In genomic region chr20:21505810-21506530, GRCh38 we compare ENCODE assay signal across 1 cellular context.
A peak's percentile ranks its signal among the peaks of the same experiment; 100 is the strongest.
TF ChIP-seq lines count a peak whose summit lies in the region.

No MANE protein-coding gene starts in this region.

TF ChIP-seq in H1, 55 proteins besides CTCF, POLR2A, EP300 and RAD21 (continued from another document):
- TF ChIP-seq CHD7 (IDR thresholded peaks at IDR 0.05; ENCODE audit: insufficient replicate concordance, low read length) (no peak), RBBP5 (IDR thresholded peaks at IDR 0.05; ENCODE audit: borderline replicate concordance, low read depth, low read length) (no peak; the same call in 1 of the 2 replicates), SRF (IDR thresholded peaks at IDR 0.05; ENCODE audit: low read depth, low read length) (no peak), POU5F1 (IDR thresholded peaks at IDR 0.05; ENCODE audit: low read depth, low read length) (no peak), SIX5 (IDR thresholded peaks at IDR 0.05; ENCODE audit: low read depth, low read length) (no peak), JUND (IDR thresholded peaks at IDR 0.05; ENCODE audit: low read length) (no peak), CEBPB (IDR thresholded peaks at IDR 0.05; ENCODE audit: low read depth, low read length) (no peak), BACH1 (IDR thresholded peaks at IDR 0.05; ENCODE audit: low read length) (peak; percentile 88), RFX5 (IDR thresholded peaks at IDR 0.05; ENCODE audit: borderline replicate concordance, low read depth, low read length) (no peak), KDM4A (IDR thresholded peaks at IDR 0.05; ENCODE audit: low read depth, low read length, severe bottlenecking) (peak; percentile 99), CTBP2 (IDR thresholded peaks at IDR 0.05; ENCODE audit: borderline replicate concordance, insufficient read depth, insufficient read length, low read length) (peak; percentile 78), CHD1 (IDR thresholded peaks at IDR 0.05; ENCODE audit: low read depth, low read length) (no peak), MAX (IDR thresholded peaks at IDR 0.05) (peak; percentile 98), E2F6 (IDR thresholded peaks at IDR 0.05) (peak; percentile 98), RNF2 (IDR thresholded peaks at IDR 0.05; ENCODE audit: borderline replicate concordance, low read depth, low read length, missing control alignments, poor library complexity, severe bottlenecking) (no peak), NANOG (IDR thresholded peaks at IDR 0.05; ENCODE audit: insufficient read depth, low read depth, low read length, poor library complexity, severe bottlenecking) (no peak), SIRT6 (IDR thresholded peaks at IDR 0.05; ENCODE audit: low read length) (no peak), SP1 (IDR thresholded peaks at IDR 0.05; ENCODE audit: low read depth, low read length) (no peak), TEAD4 (IDR thresholded peaks at IDR 0.05; ENCODE audit: low read depth, low read length) (no peak), CHD2 (IDR thresholded peaks at IDR 0.05; ENCODE audit: low read length) (no peak), SAP30 (IDR thresholded peaks at IDR 0.05; ENCODE audit: insufficient read depth, insufficient replicate concordance, low read length) (no peak), SP2 (IDR thresholded peaks at IDR 0.05; ENCODE audit: low read length) (no peak), USF2 (IDR thresholded peaks at IDR 0.05; ENCODE audit: low read length) (no peak; the same call in 1 of the 2 replicates), CBX8 (IDR thresholded peaks at IDR 0.05; ENCODE audit: borderline replicate concordance, low read depth, low read length) (no peak), TAF1 (IDR thresholded peaks at IDR 0.05; ENCODE audit: low read depth, low read length) (peak; percentile 57), KDM5A (IDR thresholded peaks at IDR 0.05; ENCODE audit: low read length) (no peak), MAFK (IDR thresholded peaks at IDR 0.05; ENCODE audit: low read depth, low read length) (no peak), PHF8 (conservative IDR thresholded peaks at IDR 0.05; ENCODE audit: low read depth, low read length) (no peak; the same call in 1 of the 2 replicates), SP4 (IDR thresholded peaks at IDR 0.05; ENCODE audit: low read length) (0 out of 2 replicates have a peak, but pooled peaks have one; percentile 41), JUN (IDR thresholded peaks at IDR 0.05; ENCODE audit: low read depth, low read length) (no peak), TBP (IDR thresholded peaks at IDR 0.05; ENCODE audit: low read depth, low read length) (no peak), EGR1 (IDR thresholded peaks at IDR 0.05; ENCODE audit: borderline replicate concordance, low read depth, low read length) (no peak), FOSL1 (IDR thresholded peaks at IDR 0.05; ENCODE audit: insufficient read depth, low read depth, low read length) (no peak), GTF2F1 (IDR thresholded peaks at IDR 0.05; ENCODE audit: borderline replicate concordance, low read depth, low read length) (no peak), SIN3A (conservative IDR thresholded peaks at IDR 0.05 in 1 of 2, IDR thresholded peaks at IDR 0.05 in 1 of 2; ENCODE audit: low read depth in 1 of 2, low read length in 2 of 2) (0 out of 4 replicates have a peak, but pooled peaks of 1 of the 2 experiments have one; percentile 42), EZH2 (IDR thresholded peaks at IDR 0.05; ENCODE audit: low read depth, low read length, severe bottlenecking) (no peak)
